Comparison of ENCODE assay signal across 23 cellular contexts in genomic region chr6:43187821-43188220, GRCh38. TPM values are rescaled to one million over a fixed set of nuclear protein-coding genes. Genes with fewer than 3 reads are reported as not detected.
A peak's percentile ranks its signal among the peaks of the same experiment; 100 is the strongest.
DNase-seq lines count a peak whose midpoint lies in the region; ATAC-seq, FAIRE-seq and TF ChIP-seq lines count a peak whose summit lies in the region.
"Had no signal": no experiment of that assay in that cellular context is flagged by ENCODE, and none has a peak within 500 bp of the region (broad histone marks: within the 10 kb centered on the region; RNA-seq: fewer than 3 reads in every experiment).

No MANE protein-coding gene starts in this region.

- H3K79me2 ChIP-seq in mammary epithelial cell (ENCODE audit: insufficient read depth, low read length), result peaks cover 37% of the 10 kb centered on the region
- peaks cover 30% of the 10 kb centered on the region for H3K79me2 ChIP-seq in keratinocyte (ENCODE audit: control insufficient read depth, insufficient read depth, low read length)

- dilution Hi-C loops in mammary epithelial cell (cut with HindIII; ENCODE audit: low sequenced_read_pairs), result no loop called here
- dilution Hi-C loops in keratinocyte (cut with MboI; ENCODE audit: extremely low pct_ligation_motif_present, low sequenced_read_pairs), result no loop called here

- no peak for ATAC-seq in activated CD8-positive, alpha-beta T cell treated with anti-CD3 and anti-CD28 coated beads for 36 hours
- ATAC-seq in sciatic nerve (no peak), GM21360 (IDR thresholded peaks at IDR 0.05; ENCODE audit: unreplicated experiment) (no peak)
- ATAC-seq: GM23338 had no signal

- TF ChIP-seq POLR2A in breast epithelium (IDR thresholded peaks at IDR 0.05), result no peak

- peaks cover 40% of the 10 kb centered on the region for H3K4me1 Mint-ChIP-seq in activated CD8-positive, alpha-beta T cell treated with anti-CD3 and anti-CD28 coated beads for 36 hours (ENCODE audit: low read depth)

- H3K36me3 ChIP-seq in mammary epithelial cell (ENCODE audit: insufficient read depth, low read length) (peaks cover 5% of the 10 kb centered on the region), breast epithelium (no peaks in the 10 kb centered on the region), keratinocyte (ENCODE audit: control insufficient read depth in 2 of 2, extremely low read depth in 1 of 2, insufficient read depth in 2 of 2, low read length in 2 of 2) (peaks cover 7 to 26% of the 10 kb centered on the region in 2 experiments)

- H3K4me3 ChIP-seq in mammary epithelial cell (replicated peaks in 1 of 3; ENCODE audit: insufficient read depth in 1 of 3, low read depth in 2 of 3, low read length in 3 of 3) (peak overlapping the region in 1 of 3 experiments; percentile 20), breast epithelium (no peak overlapping the region), keratinocyte (ENCODE audit: control insufficient read depth in 2 of 3, extremely low read depth in 1 of 3, insufficient read depth in 2 of 3, low read depth in 1 of 3, low read length in 3 of 3) (peak overlapping the region in 1 of 3 experiments; percentile 45)
- H3K4me3 ChIP-seq: BLaER1, GM23338 had no signal

- H3K36me3 Mint-ChIP-seq in activated CD8-positive, alpha-beta T cell treated with anti-CD3 and anti-CD28 coated beads for 36 hours (ENCODE audit: low read depth), result peaks cover 24% of the 10 kb centered on the region

- BruUV-seq in mammary epithelial cell (replicated peaks; lab: Mats Ljungman, UMichigan), result no TSS peak

- H3K27me3 ChIP-seq in mammary epithelial cell (ENCODE audit: insufficient read depth, low read length) (no peaks in the 10 kb centered on the region), breast epithelium (no peaks in the 10 kb centered on the region), keratinocyte (ENCODE audit: control insufficient read depth, extremely low read depth, insufficient read depth, low read length) (no peaks in the 10 kb centered on the region)
- H3K27me3 ChIP-seq: BLaER1 had no signal

- H3K9me3 Mint-ChIP-seq in activated CD8-positive, alpha-beta T cell treated with anti-CD3 and anti-CD28 coated beads for 36 hours, result no peaks in the 10 kb centered on the region
- H3K9me3 Mint-ChIP-seq: CD14-positive monocyte; CD4-positive, alpha-beta memory T cell; GM23338 had no signal

- H2AFZ ChIP-seq in mammary epithelial cell (ENCODE audit: low read depth, low read length) (no peak overlapping the region), keratinocyte (ENCODE audit: control insufficient read depth, low read length) (no peak overlapping the region)
- H2AFZ ChIP-seq: GM23338 had no signal

- TF ChIP-seq CTCF in mammary epithelial cell (conservative IDR thresholded peaks at IDR 0.05 in 1 of 2, IDR thresholded peaks at IDR 0.05 in 1 of 2; ENCODE audit: extremely low read depth in 1 of 2, insufficient read depth in 1 of 2, low read depth in 1 of 2, low read length in 2 of 2), result no peak
- TF ChIP-seq CTCF in breast epithelium (IDR thresholded peaks at IDR 0.05), result no peak
- no peak for TF ChIP-seq CTCF in keratinocyte (optimal IDR thresholded peaks at IDR 0.05 in 1 of 3, IDR thresholded peaks at IDR 0.05 in 1 of 3, conservative IDR thresholded peaks at IDR 0.05 in 1 of 3; ENCODE audit: extremely low read depth in 1 of 3, insufficient read depth in 2 of 3, low read length in 3 of 3)
- no peak for TF ChIP-seq CTCF in activated CD8-positive, alpha-beta T cell treated with anti-CD3 and anti-CD28 coated beads for 36 hours (IDR thresholded peaks at IDR 0.05)

- POLR2A ChIA-PET in activated CD8-positive, alpha-beta T cell treated with anti-CD3 and anti-CD28 coated beads for 36 hours (lab: Charles Lee), result no interaction called here

- H3K27ac ChIP-seq in mammary epithelial cell (ENCODE audit: insufficient read depth, low read depth, low read length) (no peak overlapping the region), breast epithelium (no peak overlapping the region), keratinocyte (ENCODE audit: control insufficient read depth, insufficient read depth, low read length) (peak overlapping the region; percentile 72)
- H3K27ac ChIP-seq: 22Rv1, BLaER1 had no signal

- DNase-seq in activated CD8-positive, alpha-beta memory T cell treated with anti-CD3 and anti-CD28 coated beads, Interleukin-2, amount 50 U/mL, for 48 hours, result peak; percentile 30
- no peak for DNase-seq in activated CD8-positive, alpha-beta memory T cell treated with anti-CD3 and anti-CD28 coated beads for 24 hours
- DNase-seq in mammary epithelial cell (peak; percentile 6), breast epithelium (ENCODE audit: low spot score in 2 of 2) (no peak), keratinocyte (ENCODE audit: low read depth, low spot score) (no peak), sciatic nerve (ENCODE audit: low spot score) (no peak)
- DNase-seq in activated CD8-positive, alpha-beta T cell treated with anti-CD3 and anti-CD28 coated beads for 36 hours, result no peak
- DNase-seq: CD4-positive, alpha-beta memory T cell; DMS153; DMS79; GDM1; HCEC 1CT had no signal

- H3K4me3 Mint-ChIP-seq in activated CD8-positive, alpha-beta T cell treated with anti-CD3 and anti-CD28 coated beads for 36 hours, result no peak overlapping the region
- H3K4me3 Mint-ChIP-seq: CD14-positive monocyte; CD4-positive, alpha-beta memory T cell; GM23338 had no signal

- H3K9ac ChIP-seq in mammary epithelial cell (ENCODE audit: insufficient read depth, low read length) (no peak overlapping the region), keratinocyte (ENCODE audit: control insufficient read depth, extremely low read depth, insufficient read depth, low read length) (no peak overlapping the region)
- H3K9ac ChIP-seq: BLaER1 had no signal

- peaks cover 6% of the 10 kb centered on the region for H3K9me1 ChIP-seq in keratinocyte (ENCODE audit: control insufficient read depth, extremely low read depth, insufficient read depth, low read length)

- in situ Hi-C loops in mammary epithelial cell (cut with MboI; ENCODE audit: low sequenced_read_pairs in 2 of 2), result no loop called here

- peaks cover 46% of the 10 kb centered on the region for H3K4me1 ChIP-seq in mammary epithelial cell (ENCODE audit: insufficient read depth, low read length)
- H3K4me1 ChIP-seq in breast epithelium, result peaks cover 0 to 6% of the 10 kb centered on the region in 2 donors
- H3K4me1 ChIP-seq in keratinocyte (ENCODE audit: control insufficient read depth, extremely low read depth, insufficient read depth, low read length), result peaks cover 31% of the 10 kb centered on the region

- no peak for FAIRE-seq in keratinocyte (lab: Jason Lieb, UNC)
- FAIRE-seq: GM12892, GM18507, H54 had no signal

- peak overlapping the region; percentile 70 for H3K4me2 ChIP-seq in mammary epithelial cell (ENCODE audit: insufficient read depth, low read depth, low read length)
- peak overlapping the region; percentile 69 for H3K4me2 ChIP-seq in keratinocyte (ENCODE audit: control insufficient read depth, extremely low read depth, insufficient read depth, low read depth, low read length)
- H3K4me2 ChIP-seq: BLaER1, GM23338 had no signal

- intact Hi-C loops in mammary epithelial cell (cut with micrococcal nuclease) (no loop called here), breast epithelium (cut with DNase I; ENCODE audit: low total_unique reads) (no loop called here), sciatic nerve (cut with DNase I) (no loop called here)
- intact Hi-C loops in activated CD8-positive, alpha-beta T cell treated with anti-CD3 and anti-CD28 coated beads for 36 hours (cut with micrococcal nuclease), result no loop called here

- CTCF ChIA-PET in mammary epithelial cell (lab: Charles Lee; ENCODE audit: low non-redundant PET), result no interaction called here
- CTCF ChIA-PET in activated CD8-positive, alpha-beta T cell treated with anti-CD3 and anti-CD28 coated beads for 36 hours (lab: Charles Lee), result interaction anchor here (4.1 kb wide), 1 partner anchor 41 kb away, joined by 16 read pairs; the partner anchor contains the start of gene DNPH1

- H3K9me3 ChIP-seq in mammary epithelial cell (replicated peaks; ENCODE audit: insufficient read depth, low read length) (no peaks in the 10 kb centered on the region), breast epithelium (no peaks in the 10 kb centered on the region), keratinocyte (ENCODE audit: control insufficient read depth, low read depth, low read length) (no peaks in the 10 kb centered on the region)
- H3K9me3 ChIP-seq: BLaER1 had no signal

- no peak overlapping the region for H3K27ac Mint-ChIP-seq in activated CD8-positive, alpha-beta T cell treated with anti-CD3 and anti-CD28 coated beads for 36 hours
- H3K27ac Mint-ChIP-seq: GM23338 had no signal

- H3K27me3 Mint-ChIP-seq in activated CD8-positive, alpha-beta T cell treated with anti-CD3 and anti-CD28 coated beads for 36 hours, result no peaks in the 10 kb centered on the region
- H3K27me3 Mint-ChIP-seq: CD4-positive, alpha-beta memory T cell had no signal

- WGBS in mammary epithelial cell (ENCODE audit: low coverage, missing lambda C conversion rate), result 100% methylated on average over 4 of the region's 7 CpGs

- H4K20me1 ChIP-seq in mammary epithelial cell (ENCODE audit: insufficient read depth, low read length) (no peaks in the 10 kb centered on the region), keratinocyte (ENCODE audit: control insufficient read depth, extremely low read depth, insufficient read depth, low read length) (no peaks in the 10 kb centered on the region)
- H4K20me1 ChIP-seq: BLaER1 had no signal

RNA-seq across cellular contexts. Expression of gene CUL9, which starts 5.8 kb away (rescaled TPM):
- total RNA-seq in mammary epithelial cell (10 to 100 TPM; 25.0 to 48.2 TPM), breast epithelium (10 to 100 TPM; 25.1 to 47.5 (median 43.3) TPM), sciatic nerve (42.9 TPM)
- polyA plus RNA-seq in mammary epithelial cell (24.9 TPM), keratinocyte (19.0 to 23.0 TPM (median 21.6 TPM) in 3 replicates)
- polyA minus RNA-seq in mammary epithelial cell (34.5 TPM), keratinocyte (28.1 to 39.9 TPM (median 28.5 TPM) in 3 replicates)
- polyA plus RNA-seq in keratinocyte (2011; ENCODE audit: low read depth), result 92.8 TPM
- polyA plus RNA-seq in keratinocyte (2011; cell fraction: cytosol; rRNA removed), result 7.7 and 10.8 TPM in 2 replicates
- 167 and 182 TPM in 2 replicates for polyA plus RNA-seq in keratinocyte (2011; cell fraction: nucleus; rRNA removed)
- polyA plus RNA-seq in keratinocyte (2012; ENCODE audit: low replicate concordance), result 21.1 and 53.9 TPM in 2 replicates
- polyA minus RNA-seq in keratinocyte (2011; cell fraction: cytosol; rRNA and poly(A)+ RNA removed), result 10.2 TPM
- 41.5 and 43.8 TPM in 2 replicates for polyA minus RNA-seq in keratinocyte (2011; cell fraction: nucleus; rRNA and poly(A)+ RNA removed)
- total RNA-seq in activated CD8-positive, alpha-beta T cell treated with anti-CD3 and anti-CD28 coated beads for 36 hours, result 10 to 100 TPM; 38.8 to 43.1 TPM

RNA-seq across cellular contexts. Expression of gene SRF, which starts 16.8 kb away (rescaled TPM):
- 10 to 100 TPM; 35.7 to 41.2 TPM for total RNA-seq in mammary epithelial cell
- polyA plus RNA-seq in mammary epithelial cell, result 33.0 TPM
- polyA minus RNA-seq in mammary epithelial cell, result 41.3 TPM
- total RNA-seq in breast epithelium, result 10 to 100 TPM; 18.1 to 32.1 (median 28.5) TPM
- 26.0 to 39.2 TPM (median 28.5 TPM) in 3 replicates for polyA plus RNA-seq in keratinocyte
- polyA plus RNA-seq in keratinocyte (2011; ENCODE audit: low read depth), result 1.7 TPM
- polyA plus RNA-seq in keratinocyte (2011; cell fraction: cytosol; rRNA removed), result 26.7 and 39.0 TPM in 2 replicates
- polyA plus RNA-seq in keratinocyte (2011; cell fraction: nucleus; rRNA removed), result 36.4 and 40.4 TPM in 2 replicates
- polyA plus RNA-seq in keratinocyte (2012; ENCODE audit: low replicate concordance), result 14.9 and 28.2 TPM in 2 replicates
- 41.7 to 91.8 TPM (median 51.9 TPM) in 3 replicates for polyA minus RNA-seq in keratinocyte
- 43.2 TPM for polyA minus RNA-seq in keratinocyte (2011; cell fraction: cytosol; rRNA and poly(A)+ RNA removed)
- polyA minus RNA-seq in keratinocyte (2011; cell fraction: nucleus; rRNA and poly(A)+ RNA removed), result 21.7 and 24.4 TPM in 2 replicates
- total RNA-seq in activated CD8-positive, alpha-beta T cell treated with anti-CD3 and anti-CD28 coated beads for 36 hours, result 10 to 100 TPM; 34.5 to 35.4 TPM
- 32.6 TPM for total RNA-seq in sciatic nerve

RNA-seq across cellular contexts. Expression of gene DNPH1, which starts 41.5 kb away (rescaled TPM):
- total RNA-seq in mammary epithelial cell (10 to 100 TPM; 55.2 to 56.9 TPM), breast epithelium (10 to 100 TPM; 46.5 to 61.1 (median 53.7) TPM), sciatic nerve (45.9 TPM)
- polyA plus RNA-seq in mammary epithelial cell (112 TPM), keratinocyte (57.1 to 98.6 TPM (median 73.9 TPM) in 3 replicates)
- polyA minus RNA-seq in mammary epithelial cell (24.8 TPM), keratinocyte (14.7 to 16.6 TPM (median 14.9 TPM) in 3 replicates)
- polyA plus RNA-seq in keratinocyte (2011; ENCODE audit: low read depth), result 20.1 TPM
- polyA plus RNA-seq in keratinocyte (2011; cell fraction: cytosol; rRNA removed), result 34.0 and 80.6 TPM in 2 replicates
- polyA plus RNA-seq in keratinocyte (2011; cell fraction: nucleus; rRNA removed), result 33.7 and 38.8 TPM in 2 replicates
- 49.4 and 94.9 TPM in 2 replicates for polyA plus RNA-seq in keratinocyte (2012; ENCODE audit: low replicate concordance)
- polyA minus RNA-seq in keratinocyte (2011; cell fraction: cytosol; rRNA and poly(A)+ RNA removed), result 38.4 TPM
- polyA minus RNA-seq in keratinocyte (2011; cell fraction: nucleus; rRNA and poly(A)+ RNA removed), result 6.3 and 10.6 TPM in 2 replicates
- 10 to 100 TPM; 86.2 to 86.5 TPM for total RNA-seq in activated CD8-positive, alpha-beta T cell treated with anti-CD3 and anti-CD28 coated beads for 36 hours

RNA-seq across cellular contexts. Expression of gene TTBK1, which starts 55.5 kb away (rescaled TPM):
- total RNA-seq in mammary epithelial cell (under 1 TPM in 1 of 2 donors, not detected in 1; under 0.01 TPM), breast epithelium (under 1 TPM in 1 of 3 donors, not detected in 2; under 0.01 TPM), sciatic nerve (0.04 TPM)
- polyA plus RNA-seq in mammary epithelial cell (not detected), keratinocyte (not detected in 3 replicates)
- polyA minus RNA-seq in mammary epithelial cell (not detected), keratinocyte (not detected in 3 replicates)
- polyA plus RNA-seq in keratinocyte (2011; ENCODE audit: low read depth), result not detected
- polyA plus RNA-seq in keratinocyte (2011; cell fraction: cytosol; rRNA removed), result not detected in 2 replicates
- polyA plus RNA-seq in keratinocyte (2011; cell fraction: nucleus; rRNA removed), result not detected in 2 replicates
- not detected in 2 replicates for polyA plus RNA-seq in keratinocyte (2012; ENCODE audit: low replicate concordance)
- not detected for polyA minus RNA-seq in keratinocyte (2011; cell fraction: cytosol; rRNA and poly(A)+ RNA removed)
- not detected in 2 replicates for polyA minus RNA-seq in keratinocyte (2011; cell fraction: nucleus; rRNA and poly(A)+ RNA removed)
- under 1 TPM; 0.09 to 0.11 TPM for total RNA-seq in activated CD8-positive, alpha-beta T cell treated with anti-CD3 and anti-CD28 coated beads for 36 hours
- total RNA-seq: A673, Daoy had no signal
- polyA plus RNA-seq: AG04450; CD14-positive monocyte; CD4-positive, alpha-beta memory T cell had no signal

Comparison
In these comparisons a context has a peak if more than half of its experiments do, and no peak if none do; other contexts are left out.
1. DNase-seq: peak in activated CD8-positive, alpha-beta memory T cell treated with anti-CD3 and anti-CD28 coated beads, Interleukin-2, amount 50 U/mL, for 48 hours (single experiment) and mammary epithelial cell (single experiment); none in activated CD8-positive, alpha-beta memory T cell treated with anti-CD3 and anti-CD28 coated beads for 24 hours (single experiment), breast epithelium (0 of 2), keratinocyte (single experiment), activated CD8-positive, alpha-beta T cell treated with anti-CD3 and anti-CD28 coated beads for 36 hours (single experiment) and sciatic nerve (single experiment).